ENCODE assay signal across 1 cellular context in the genomic region with DNA sequence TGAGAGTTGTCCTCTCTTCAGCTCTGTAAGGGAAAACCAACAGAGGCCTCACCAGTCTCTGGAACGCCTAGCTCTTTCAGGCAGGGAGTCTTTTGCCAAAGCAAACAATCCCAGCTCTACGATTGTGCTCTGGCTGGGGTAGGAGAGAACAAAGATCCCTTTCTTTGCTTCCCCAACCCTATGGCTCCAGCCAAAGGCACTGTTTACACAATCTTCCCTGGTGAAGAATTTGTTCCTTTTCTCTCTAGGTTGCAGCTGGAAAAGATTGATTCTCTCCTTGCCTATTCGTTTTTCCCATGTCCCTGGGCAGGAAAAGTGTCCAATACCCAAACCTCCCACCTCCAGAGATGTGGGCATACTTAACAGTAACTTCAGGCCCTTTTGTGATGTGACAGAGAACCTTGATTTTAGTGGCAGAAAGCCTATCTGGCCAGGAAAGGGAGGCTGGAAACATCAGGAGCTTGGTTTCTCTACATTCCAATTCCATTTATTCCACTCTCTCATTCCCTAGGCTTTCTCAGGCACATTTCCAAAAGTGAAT.
A peak's percentile ranks its signal among the peaks of the same experiment; 100 is the strongest.
TF ChIP-seq lines count a peak whose summit lies in the region.

No MANE protein-coding gene starts in this region.

TF ChIP-seq in HepG2, 621 proteins besides CTCF, POLR2A, EP300 and RAD21 (continued from another document and continues in another):
- TF ChIP-seq, protein P1, sequence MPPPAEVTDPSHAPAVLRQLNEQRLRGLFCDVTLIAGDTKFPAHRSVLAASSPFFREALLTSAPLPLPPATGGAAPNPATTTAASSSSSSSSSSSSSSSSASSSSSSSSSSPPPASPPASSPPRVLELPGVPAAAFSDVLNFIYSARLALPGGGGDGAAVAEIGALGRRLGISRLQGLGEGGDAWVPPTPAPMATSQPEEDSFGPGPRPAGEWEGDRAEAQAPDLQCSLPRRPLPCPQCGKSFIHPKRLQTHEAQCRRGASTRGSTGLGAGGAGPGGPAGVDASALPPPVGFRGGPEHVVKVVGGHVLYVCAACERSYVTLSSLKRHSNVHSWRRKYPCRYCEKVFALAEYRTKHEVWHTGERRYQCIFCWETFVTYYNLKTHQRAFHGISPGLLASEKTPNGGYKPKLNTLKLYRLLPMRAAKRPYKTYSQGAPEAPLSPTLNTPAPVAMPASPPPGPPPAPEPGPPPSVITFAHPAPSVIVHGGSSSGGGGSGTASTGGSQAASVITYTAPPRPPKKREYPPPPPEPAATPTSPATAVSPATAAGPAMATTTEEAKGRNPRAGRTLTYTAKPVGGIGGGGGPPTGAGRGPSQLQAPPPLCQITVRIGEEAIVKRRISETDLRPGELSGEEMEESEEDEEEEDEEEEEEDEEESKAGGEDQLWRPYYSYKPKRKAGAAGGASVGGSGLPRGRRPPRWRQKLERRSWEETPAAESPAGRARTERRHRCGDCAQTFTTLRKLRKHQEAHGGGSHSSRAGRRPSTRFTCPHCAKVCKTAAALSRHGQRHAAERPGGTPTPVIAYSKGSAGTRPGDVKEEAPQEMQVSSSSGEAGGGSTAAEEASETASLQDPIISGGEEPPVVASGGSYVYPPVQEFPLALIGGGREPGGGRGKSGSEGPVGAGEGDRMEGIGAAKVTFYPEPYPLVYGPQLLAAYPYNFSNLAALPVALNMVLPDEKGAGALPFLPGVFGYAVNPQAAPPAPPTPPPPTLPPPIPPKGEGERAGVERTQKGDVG (CRISPR knock-in tag; IDR thresholded peaks at IDR 0.05; ENCODE audit: borderline replicate concordance): no peak
- TF ChIP-seq ZNF878 (CRISPR knock-in tag; IDR thresholded peaks at IDR 0.05): peak; percentile 67; the same call in 1 of the 2 replicates
- TF ChIP-seq, protein P2, sequence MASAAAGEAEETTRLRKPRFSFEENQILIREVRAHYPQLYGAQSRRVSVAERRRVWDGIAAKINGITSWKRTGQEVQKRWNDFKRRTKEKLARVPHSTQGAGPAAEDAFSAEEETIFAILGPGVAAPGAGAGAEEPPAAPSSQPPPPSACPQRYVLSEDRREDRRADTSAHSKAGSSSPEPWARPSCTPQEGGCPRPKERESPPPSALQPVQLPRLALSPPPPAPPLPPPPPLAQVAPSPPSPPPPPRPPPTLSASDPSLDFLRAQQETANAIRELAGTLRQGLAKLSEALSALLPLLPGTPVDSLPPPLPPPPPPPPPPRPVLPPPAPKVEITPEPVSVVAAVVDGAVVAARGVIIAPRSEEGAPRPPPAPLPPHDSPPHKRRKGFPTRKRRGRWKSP (CRISPR knock-in tag; IDR thresholded peaks at IDR 0.05): 0 out of 2 replicates have a peak, but pooled peaks have one; percentile 31
- TF ChIP-seq ZNF737 (CRISPR knock-in tag; IDR thresholded peaks at IDR 0.05; ENCODE audit: borderline replicate concordance): no peak
- TF ChIP-seq ZFP62 (CRISPR knock-in tag; IDR thresholded peaks at IDR 0.05): no peak
- no peak for TF ChIP-seq MEIS1 (CRISPR knock-in tag; IDR thresholded peaks at IDR 0.05; ENCODE audit: borderline replicate concordance)
- TF ChIP-seq GATAD2A (CRISPR knock-in tag; IDR thresholded peaks at IDR 0.05): peak; percentile 89
- TF ChIP-seq, protein P3, sequence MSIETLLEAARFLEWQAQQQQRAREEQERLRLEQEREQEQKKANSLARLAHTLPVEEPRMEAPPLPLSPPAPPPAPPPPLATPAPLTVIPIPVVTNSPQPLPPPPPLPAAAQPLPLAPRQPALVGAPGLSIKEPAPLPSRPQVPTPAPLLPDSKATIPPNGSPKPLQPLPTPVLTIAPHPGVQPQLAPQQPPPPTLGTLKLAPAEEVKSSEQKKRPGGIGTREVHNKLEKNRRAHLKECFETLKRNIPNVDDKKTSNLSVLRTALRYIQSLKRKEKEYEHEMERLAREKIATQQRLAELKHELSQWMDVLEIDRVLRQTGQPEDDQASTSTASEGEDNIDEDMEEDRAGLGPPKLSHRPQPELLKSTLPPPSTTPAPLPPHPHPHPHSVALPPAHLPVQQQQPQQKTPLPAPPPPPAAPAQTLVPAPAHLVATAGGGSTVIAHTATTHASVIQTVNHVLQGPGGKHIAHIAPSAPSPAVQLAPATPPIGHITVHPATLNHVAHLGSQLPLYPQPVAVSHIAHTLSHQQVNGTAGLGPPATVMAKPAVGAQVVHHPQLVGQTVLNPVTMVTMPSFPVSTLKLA (IDR thresholded peaks at IDR 0.05): no peak
- TF ChIP-seq SMAD3 (CRISPR knock-in tag; IDR thresholded peaks at IDR 0.05): peak; percentile 81; the same call in 1 of the 2 replicates
- TF ChIP-seq ZNF143 (CRISPR knock-in tag; IDR thresholded peaks at IDR 0.05): no peak
- no peak for TF ChIP-seq GABPA (IDR thresholded peaks at IDR 0.05; ENCODE audit: low read depth, low read length)
- 0 out of 2 replicates have a peak, but pooled peaks have one; percentile 6 for TF ChIP-seq GABPA (CRISPR knock-in tag; IDR thresholded peaks at IDR 0.05; ENCODE audit: low read depth)
- TF ChIP-seq KDM2A (CRISPR knock-in tag; IDR thresholded peaks at IDR 0.05; ENCODE audit: borderline replicate concordance, low read depth): 0 out of 2 replicates have a peak, but pooled peaks have one; percentile 37
- no peak; the same call in 1 of the 2 replicates for TF ChIP-seq ERF (CRISPR knock-in tag; IDR thresholded peaks at IDR 0.05)
- peak; percentile 65; the same call in 1 of the 2 replicates for TF ChIP-seq DMAP1 (CRISPR knock-in tag; IDR thresholded peaks at IDR 0.05)
- TF ChIP-seq ZSCAN31 (CRISPR knock-in tag; IDR thresholded peaks at IDR 0.05; ENCODE audit: low read depth): 0 out of 2 replicates have a peak, but pooled peaks have one; percentile 30
- TF ChIP-seq, protein P4, sequence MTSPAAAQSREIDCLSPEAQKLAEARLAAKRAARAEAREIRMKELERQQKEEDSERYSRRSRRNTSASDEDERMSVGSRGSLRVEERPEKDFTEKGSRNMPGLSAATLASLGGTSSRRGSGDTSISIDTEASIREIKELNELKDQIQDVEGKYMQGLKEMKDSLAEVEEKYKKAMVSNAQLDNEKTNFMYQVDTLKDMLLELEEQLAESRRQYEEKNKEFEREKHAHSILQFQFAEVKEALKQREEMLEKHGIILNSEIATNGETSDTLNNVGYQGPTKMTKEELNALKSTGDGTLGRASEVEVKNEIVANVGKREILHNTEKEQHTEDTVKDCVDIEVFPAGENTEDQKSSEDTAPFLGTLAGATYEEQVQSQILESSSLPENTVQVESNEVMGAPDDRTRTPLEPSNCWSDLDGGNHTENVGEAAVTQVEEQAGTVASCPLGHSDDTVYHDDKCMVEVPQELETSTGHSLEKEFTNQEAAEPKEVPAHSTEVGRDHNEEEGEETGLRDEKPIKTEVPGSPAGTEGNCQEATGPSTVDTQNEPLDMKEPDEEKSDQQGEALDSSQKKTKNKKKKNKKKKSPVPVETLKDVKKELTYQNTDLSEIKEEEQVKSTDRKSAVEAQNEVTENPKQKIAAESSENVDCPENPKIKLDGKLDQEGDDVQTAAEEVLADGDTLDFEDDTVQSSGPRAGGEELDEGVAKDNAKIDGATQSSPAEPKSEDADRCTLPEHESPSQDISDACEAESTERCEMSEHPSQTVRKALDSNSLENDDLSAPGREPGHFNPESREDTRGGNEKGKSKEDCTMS (CRISPR knock-in tag; conservative IDR thresholded peaks at IDR 0.05): no peak
- peak; percentile 49; the same call in 1 of the 2 replicates for TF ChIP-seq TSC22D2 (CRISPR knock-in tag; IDR thresholded peaks at IDR 0.05; ENCODE audit: borderline replicate concordance)
- peak; percentile 58; the same call in 1 of the 2 replicates for TF ChIP-seq ZBTB20 (CRISPR knock-in tag; IDR thresholded peaks at IDR 0.05; ENCODE audit: borderline replicate concordance, low read depth)
- TF ChIP-seq, protein P5, sequence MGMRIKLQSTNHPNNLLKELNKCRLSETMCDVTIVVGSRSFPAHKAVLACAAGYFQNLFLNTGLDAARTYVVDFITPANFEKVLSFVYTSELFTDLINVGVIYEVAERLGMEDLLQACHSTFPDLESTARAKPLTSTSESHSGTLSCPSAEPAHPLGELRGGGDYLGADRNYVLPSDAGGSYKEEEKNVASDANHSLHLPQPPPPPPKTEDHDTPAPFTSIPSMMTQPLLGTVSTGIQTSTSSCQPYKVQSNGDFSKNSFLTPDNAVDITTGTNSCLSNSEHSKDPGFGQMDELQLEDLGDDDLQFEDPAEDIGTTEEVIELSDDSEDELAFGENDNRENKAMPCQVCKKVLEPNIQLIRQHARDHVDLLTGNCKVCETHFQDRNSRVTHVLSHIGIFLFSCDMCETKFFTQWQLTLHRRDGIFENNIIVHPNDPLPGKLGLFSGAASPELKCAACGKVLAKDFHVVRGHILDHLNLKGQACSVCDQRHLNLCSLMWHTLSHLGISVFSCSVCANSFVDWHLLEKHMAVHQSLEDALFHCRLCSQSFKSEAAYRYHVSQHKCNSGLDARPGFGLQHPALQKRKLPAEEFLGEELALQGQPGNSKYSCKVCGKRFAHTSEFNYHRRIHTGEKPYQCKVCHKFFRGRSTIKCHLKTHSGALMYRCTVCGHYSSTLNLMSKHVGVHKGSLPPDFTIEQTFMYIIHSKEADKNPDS (CRISPR knock-in tag; IDR thresholded peaks at IDR 0.05): no peak
- TF ChIP-seq HDAC2 (CRISPR knock-in tag; IDR thresholded peaks at IDR 0.05): peak; percentile 73
- TF ChIP-seq, protein P6, sequence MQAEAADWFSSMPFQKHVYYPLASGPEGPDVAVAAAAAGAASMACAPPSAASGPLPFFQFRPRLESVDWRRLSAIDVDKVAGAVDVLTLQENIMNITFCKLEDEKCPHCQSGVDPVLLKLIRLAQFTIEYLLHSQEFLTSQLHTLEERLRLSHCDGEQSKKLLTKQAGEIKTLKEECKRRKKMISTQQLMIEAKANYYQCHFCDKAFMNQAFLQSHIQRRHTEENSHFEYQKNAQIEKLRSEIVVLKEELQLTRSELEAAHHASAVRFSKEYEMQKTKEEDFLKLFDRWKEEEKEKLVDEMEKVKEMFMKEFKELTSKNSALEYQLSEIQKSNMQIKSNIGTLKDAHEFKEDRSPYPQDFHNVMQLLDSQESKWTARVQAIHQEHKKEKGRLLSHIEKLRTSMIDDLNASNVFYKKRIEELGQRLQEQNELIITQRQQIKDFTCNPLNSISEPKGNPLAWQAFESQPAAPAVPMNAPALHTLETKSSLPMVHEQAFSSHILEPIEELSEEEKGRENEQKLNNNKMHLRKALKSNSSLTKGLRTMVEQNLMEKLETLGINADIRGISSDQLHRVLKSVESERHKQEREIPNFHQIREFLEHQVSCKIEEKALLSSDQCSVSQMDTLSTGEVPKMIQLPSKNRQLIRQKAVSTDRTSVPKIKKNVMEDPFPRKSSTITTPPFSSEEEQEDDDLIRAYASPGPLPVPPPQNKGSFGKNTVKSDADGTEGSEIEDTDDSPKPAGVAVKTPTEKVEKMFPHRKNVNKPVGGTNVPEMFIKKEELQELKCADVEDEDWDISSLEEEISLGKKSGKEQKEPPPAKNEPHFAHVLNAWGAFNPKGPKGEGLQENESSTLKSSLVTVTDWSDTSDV (CRISPR knock-in tag; IDR thresholded peaks at IDR 0.05): no peak
- TF ChIP-seq ZNF205 (CRISPR knock-in tag; IDR thresholded peaks at IDR 0.05): 0 out of 2 replicates have a peak, but pooled peaks have one; percentile 15
- no peak for TF ChIP-seq ZNF724P (CRISPR knock-in tag; IDR thresholded peaks at IDR 0.05; ENCODE audit: borderline replicate concordance)
- TF ChIP-seq ZNF746 (CRISPR knock-in tag; IDR thresholded peaks at IDR 0.05): no peak
- TF ChIP-seq, protein P7, sequence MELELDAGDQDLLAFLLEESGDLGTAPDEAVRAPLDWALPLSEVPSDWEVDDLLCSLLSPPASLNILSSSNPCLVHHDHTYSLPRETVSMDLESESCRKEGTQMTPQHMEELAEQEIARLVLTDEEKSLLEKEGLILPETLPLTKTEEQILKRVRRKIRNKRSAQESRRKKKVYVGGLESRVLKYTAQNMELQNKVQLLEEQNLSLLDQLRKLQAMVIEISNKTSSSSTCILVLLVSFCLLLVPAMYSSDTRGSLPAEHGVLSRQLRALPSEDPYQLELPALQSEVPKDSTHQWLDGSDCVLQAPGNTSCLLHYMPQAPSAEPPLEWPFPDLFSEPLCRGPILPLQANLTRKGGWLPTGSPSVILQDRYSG (CRISPR knock-in tag; IDR thresholded peaks at IDR 0.05): no peak
- peak; percentile 65; the same call in 1 of the 2 replicates for TF ChIP-seq PITX1 (CRISPR knock-in tag; IDR thresholded peaks at IDR 0.05)
- 0 out of 2 replicates have a peak, but pooled peaks have one; percentile 21 for TF ChIP-seq ETV6 (CRISPR knock-in tag; conservative IDR thresholded peaks at IDR 0.05)
- TF ChIP-seq, protein P8, sequence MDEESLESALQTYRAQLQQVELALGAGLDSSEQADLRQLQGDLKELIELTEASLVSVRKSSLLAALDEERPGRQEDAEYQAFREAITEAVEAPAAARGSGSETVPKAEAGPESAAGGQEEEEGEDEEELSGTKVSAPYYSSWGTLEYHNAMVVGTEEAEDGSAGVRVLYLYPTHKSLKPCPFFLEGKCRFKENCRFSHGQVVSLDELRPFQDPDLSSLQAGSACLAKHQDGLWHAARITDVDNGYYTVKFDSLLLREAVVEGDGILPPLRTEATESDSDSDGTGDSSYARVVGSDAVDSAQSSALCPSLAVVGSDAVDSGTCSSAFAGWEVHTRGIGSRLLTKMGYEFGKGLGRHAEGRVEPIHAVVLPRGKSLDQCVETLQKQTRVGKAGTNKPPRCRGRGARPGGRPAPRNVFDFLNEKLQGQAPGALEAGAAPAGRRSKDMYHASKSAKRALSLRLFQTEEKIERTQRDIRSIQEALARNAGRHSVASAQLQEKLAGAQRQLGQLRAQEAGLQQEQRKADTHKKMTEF (CRISPR knock-in tag; IDR thresholded peaks at IDR 0.05): peak; percentile 74
- peak; percentile 61 for TF ChIP-seq THAP11 (CRISPR knock-in tag; IDR thresholded peaks at IDR 0.05)
- TF ChIP-seq ZNF570 (CRISPR knock-in tag; IDR thresholded peaks at IDR 0.05; ENCODE audit: borderline replicate concordance): no peak
- 0 out of 2 replicates have a peak, but pooled peaks have one; percentile 15 for TF ChIP-seq YEATS4 (CRISPR knock-in tag; IDR thresholded peaks at IDR 0.05; ENCODE audit: borderline replicate concordance)
- TF ChIP-seq, protein P9, sequence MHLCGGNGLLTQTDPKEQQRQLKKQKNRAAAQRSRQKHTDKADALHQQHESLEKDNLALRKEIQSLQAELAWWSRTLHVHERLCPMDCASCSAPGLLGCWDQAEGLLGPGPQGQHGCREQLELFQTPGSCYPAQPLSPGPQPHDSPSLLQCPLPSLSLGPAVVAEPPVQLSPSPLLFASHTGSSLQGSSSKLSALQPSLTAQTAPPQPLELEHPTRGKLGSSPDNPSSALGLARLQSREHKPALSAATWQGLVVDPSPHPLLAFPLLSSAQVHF (CRISPR knock-in tag; IDR thresholded peaks at IDR 0.05): no peak
- TF ChIP-seq, protein P10, sequence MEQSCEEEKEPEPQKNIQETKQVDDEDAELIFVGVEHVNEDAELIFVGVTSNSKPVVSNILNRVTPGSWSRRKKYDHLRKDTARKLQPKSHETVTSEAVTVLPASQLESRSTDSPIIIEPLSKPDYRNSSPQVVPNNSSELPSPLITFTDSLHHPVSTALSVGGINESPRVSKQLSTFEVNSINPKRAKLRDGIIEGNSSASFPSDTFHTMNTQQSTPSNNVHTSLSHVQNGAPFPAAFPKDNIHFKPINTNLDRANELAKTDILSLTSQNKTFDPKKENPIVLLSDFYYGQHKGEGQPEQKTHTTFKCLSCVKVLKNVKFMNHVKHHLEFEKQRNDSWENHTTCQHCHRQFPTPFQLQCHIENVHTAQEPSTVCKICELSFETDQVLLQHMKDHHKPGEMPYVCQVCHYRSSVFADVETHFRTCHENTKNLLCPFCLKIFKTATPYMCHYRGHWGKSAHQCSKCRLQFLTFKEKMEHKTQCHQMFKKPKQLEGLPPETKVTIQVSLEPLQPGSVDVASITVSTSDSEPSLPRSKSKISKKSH (CRISPR knock-in tag; IDR thresholded peaks at IDR 0.05; ENCODE audit: borderline replicate concordance): no peak
- 0 out of 2 replicates have a peak, but pooled peaks have one; percentile 36 for TF ChIP-seq PHF8 (CRISPR knock-in tag; IDR thresholded peaks at IDR 0.05)
- TF ChIP-seq SAP130 (CRISPR knock-in tag; IDR thresholded peaks at IDR 0.05; ENCODE audit: low read depth): peak; percentile 68
- TF ChIP-seq FOXO1 (CRISPR knock-in tag; IDR thresholded peaks at IDR 0.05): peak; percentile 67; the same call in 1 of the 2 replicates
- TF ChIP-seq ASH2L (IDR thresholded peaks at IDR 0.05; ENCODE audit: insufficient read length, low read depth, low read length): peak; percentile 37
- no peak for TF ChIP-seq ZNF615 (CRISPR knock-in tag; IDR thresholded peaks at IDR 0.05; ENCODE audit: borderline replicate concordance)
